In genomic region chr4:107896158-107896645, GRCh38 we compare ENCODE assay signal across 8 cellular contexts. TPM values are rescaled to one million over a fixed set of nuclear protein-coding genes. Genes with fewer than 3 reads are reported as not detected.
A peak's percentile ranks its signal among the peaks of the same experiment; 100 is the strongest.
DNase-seq lines count a peak whose midpoint lies in the region; ATAC-seq, FAIRE-seq and TF ChIP-seq lines count a peak whose summit lies in the region.

No MANE protein-coding gene starts in this region.

- CTCF ChIA-PET in MCF 10A (lab: Yijun Ruan, JAX) = interaction anchor here (1.0 to 3.1 kb wide), 9 partner anchors 17 to 139 kb away, joined by 3 to 12 read pairs (median 6); partner anchors contain the start of gene SGMS2

- no peak for FAIRE-seq in GM12891 (lab: Jason Lieb, UNC)

- no peaks in the 10 kb centered on the region for H3K36me3 ChIP-seq in mucosa of descending colon (ENCODE audit: low read depth)

- H3K27me3 Mint-ChIP-seq in MCF 10A (ENCODE audit: insufficient read depth, unreplicated experiment) = no peaks in the 10 kb centered on the region

- peak; percentile 83 for DNase-seq in Daoy (ENCODE audit: low read depth)
- peak; percentile 96 for DNase-seq in MCF 10A (ENCODE audit: unreplicated experiment)
- no peak for DNase-seq in mucosa of descending colon
- no peak for DNase-seq in NCI-H2227 (lab: John Stamatoyannopoulos, UW; ENCODE audit: unreplicated experiment)
- no peak for DNase-seq in HuH-7.5 (ENCODE audit: low spot score)
- DNase-seq in putamen (ENCODE audit: low spot score) = no peak
- DNase-seq in GM12891 (ENCODE audit: insufficient read length, low spot score) = no peak

- BruUV-seq in MCF 10A (replicated peaks; lab: Mats Ljungman, UMichigan) = no TSS peak

- POLR2A ChIA-PET in MCF 10A (lab: Yijun Ruan, JAX) = interaction anchor here (0.7 to 13.0 kb wide), 16 partner anchors 10 to 724 kb away, joined by 3 to 373 read pairs (median 6); partner anchors contain the start of genes PAPSS1, RPL34 and SGMS2

- H3K36me3 Mint-ChIP-seq in MCF 10A (ENCODE audit: insufficient read depth, unreplicated experiment) = peaks cover 8% of the 10 kb centered on the region

- H3K27ac Mint-ChIP-seq in MCF 10A (ENCODE audit: low read depth, unreplicated experiment) = peak overlapping the region; percentile 98

- no peaks in the 10 kb centered on the region for H3K9me3 ChIP-seq in mucosa of descending colon

- no peak overlapping the region for H3K4me3 ChIP-seq in mucosa of descending colon

- H3K4me3 Mint-ChIP-seq in MCF 10A (ENCODE audit: unreplicated experiment) = peak overlapping the region; percentile 67

- intact Hi-C loops in MCF 10A (cut with micrococcal nuclease) (loop anchor here (1.0 to 5.0 kb wide), 4 partner anchors 34 to 134 kb away; partner anchors contain the start of gene SGMS2), mucosa of descending colon (cut with DNase I, micrococcal nuclease) (no loop called here)

- no peaks in the 10 kb centered on the region for H3K4me1 ChIP-seq in mucosa of descending colon (ENCODE audit: low read depth)

- H3K9me3 Mint-ChIP-seq in MCF 10A (ENCODE audit: unreplicated experiment) = peaks cover 4% of the 10 kb centered on the region

- ATAC-seq in HG03378 (IDR thresholded peaks at IDR 0.05; ENCODE audit: unreplicated experiment) (peak; percentile 67), mucosa of descending colon (peak; percentile 89)

- TF ChIP-seq CTCF in MCF 10A (IDR thresholded peaks at IDR 0.05; ENCODE audit: unreplicated experiment) (no peak), mucosa of descending colon (IDR thresholded peaks at IDR 0.05) (no peak)

- peaks cover 57% of the 10 kb centered on the region for H3K4me1 Mint-ChIP-seq in MCF 10A (ENCODE audit: insufficient read depth, unreplicated experiment)

- TF ChIP-seq POLR2A in GM12891 (IDR thresholded peaks at IDR 0.05; ENCODE audit: low read depth, low read length) = no peak

TF ChIP-seq in GM12891, 5 proteins besides CTCF, POLR2A, EP300 and RAD21:
- TF ChIP-seq POU2F2 (IDR thresholded peaks at IDR 0.05; ENCODE audit: low read depth, low read length) = no peak
- TF ChIP-seq PAX5 (IDR thresholded peaks at IDR 0.05; ENCODE audit: insufficient read depth, low read length, severe bottlenecking) = no peak
- no peak for TF ChIP-seq POLR2AphosphoS5 (IDR thresholded peaks at IDR 0.05; ENCODE audit: low read depth, low read length)
- no peak for TF ChIP-seq TAF1 (IDR thresholded peaks at IDR 0.05; ENCODE audit: low read depth, low read length)
- no peak for TF ChIP-seq SPI1 (IDR thresholded peaks at IDR 0.05; ENCODE audit: low read depth, low read length)
TF ChIP-seq in GM12891: peak in this region for 0.

RNA-seq across cellular contexts. Expression of gene CYP2U1, which starts 35.1 kb away (rescaled TPM):
- 2.1 and 2.9 TPM in 2 replicates for total RNA-seq in Daoy (2014; rRNA removed; shearing (Covaris generic))
- 2.5 and 2.8 TPM in 2 replicates for total RNA-seq in MCF 10A (2022)
- 10 to 100 TPM in 1 of 3 donors, 1 to 10 TPM in 2; 3.4 to 10.5 (median 3.4) TPM for total RNA-seq in mucosa of descending colon
- 0.77 TPM for polyA plus RNA-seq in GM12891 (2012; ENCODE audit: low read depth, missing spikeins)

Comparison
In these comparisons a context has a peak if more than half of its experiments do, and no peak if none do; other contexts are left out.
1. DNase-seq: peak in Daoy (single experiment) and MCF 10A (single experiment); none in mucosa of descending colon (0 of 3), NCI-H2227 (single experiment), HuH-7.5 (single experiment), putamen (single experiment) and GM12891 (single experiment).